12 cellular contexts compared by ENCODE assay signal in genomic region chr20:48721324-48722001, GRCh38.
A peak's percentile ranks its signal among the peaks of the same experiment; 100 is the strongest.
DNase-seq lines count a peak whose midpoint lies in the region; ATAC-seq, FAIRE-seq and TF ChIP-seq lines count a peak whose summit lies in the region.
"Had no signal": no experiment of that assay in that cellular context is flagged by ENCODE, and none has a peak within 500 bp of the region (broad histone marks: within the 10 kb centered on the region; RNA-seq: fewer than 3 reads in every experiment).

No MANE protein-coding gene starts in this region.

- no peaks in the 10 kb centered on the region for H3K27me3 ChIP-seq in layer of hippocampus (ENCODE audit: control insufficient read depth, insufficient read depth, low read length)

- no peaks in the 10 kb centered on the region for H3K9me3 Mint-ChIP-seq in activated T-cell treated with anti-CD3 and anti-CD28 coated beads, Interleukin-2, amount 50 U/mL, for 24 hours
- H3K9me3 Mint-ChIP-seq in activated naive CD8-positive, alpha-beta T cell (ENCODE audit: low read depth): no peaks in the 10 kb centered on the region
- H3K9me3 Mint-ChIP-seq: mesothelial cell of epicardium had no signal

- no peak for DNase-seq in activated T-cell treated with anti-CD3 and anti-CD28 coated beads, Interleukin-2, amount 50 U/mL, for 24 hours
- no peak for DNase-seq in activated T-cell treated with anti-CD3 and anti-CD28 coated beads, Interleukin-2, amount 50 U/mL, for 48 hours
- DNase-seq in H54 (ENCODE audit: insufficient read length, low spot score): no peak
- no peak for DNase-seq in OCI-M1 (lab: John Stamatoyannopoulos, UW)
- DNase-seq: ACHN; activated effector memory CD4-positive, alpha-beta T cell treated with Interleukin-2 at 50 U/mL for 16 hours; NCI-H2029 treated with DMSO at 0.1 percent for 48 hours had no signal

- no peak for FAIRE-seq in H54 (lab: Jason Lieb, UNC)

- peaks cover 75% of the 10 kb centered on the region for H3K4me1 Mint-ChIP-seq in activated T-cell treated with anti-CD3 and anti-CD28 coated beads, Interleukin-2, amount 50 U/mL, for 24 hours (ENCODE audit: low read depth)
- H3K4me1 Mint-ChIP-seq in activated naive CD8-positive, alpha-beta T cell (ENCODE audit: low read depth): peaks cover 71% of the 10 kb centered on the region
- H3K4me1 Mint-ChIP-seq: mesothelial cell of epicardium had no signal

- no peak for TF ChIP-seq POLR2A in H54 (IDR thresholded peaks at IDR 0.05; ENCODE audit: low read depth, low read length)

- H3K27ac Mint-ChIP-seq in activated T-cell treated with anti-CD3 and anti-CD28 coated beads, Interleukin-2, amount 50 U/mL, for 24 hours: peak overlapping the region; percentile 11
- peak overlapping the region; percentile 87 for H3K27ac Mint-ChIP-seq in activated naive CD8-positive, alpha-beta T cell
- H3K27ac Mint-ChIP-seq: mesothelial cell of epicardium had no signal

- H3K27me3 Mint-ChIP-seq in activated T-cell treated with anti-CD3 and anti-CD28 coated beads, Interleukin-2, amount 50 U/mL, for 24 hours: no peaks in the 10 kb centered on the region
- H3K27me3 Mint-ChIP-seq in activated naive CD8-positive, alpha-beta T cell: no peaks in the 10 kb centered on the region

- no peak for ATAC-seq in GM18867 (IDR thresholded peaks at IDR 0.05; ENCODE audit: unreplicated experiment)

- H3K36me3 Mint-ChIP-seq in activated T-cell treated with anti-CD3 and anti-CD28 coated beads, Interleukin-2, amount 50 U/mL, for 24 hours (ENCODE audit: low read depth): peaks cover 60% of the 10 kb centered on the region
- H3K36me3 Mint-ChIP-seq in activated naive CD8-positive, alpha-beta T cell: peaks cover 7% of the 10 kb centered on the region
- H3K36me3 Mint-ChIP-seq: mesothelial cell of epicardium had no signal

- H3K4me3 Mint-ChIP-seq in activated T-cell treated with anti-CD3 and anti-CD28 coated beads, Interleukin-2, amount 50 U/mL, for 24 hours: no peak overlapping the region
- H3K4me3 Mint-ChIP-seq in activated naive CD8-positive, alpha-beta T cell: no peak overlapping the region
- H3K4me3 Mint-ChIP-seq: mesothelial cell of epicardium had no signal

- peak overlapping the region; percentile 98 for H3K27ac ChIP-seq in layer of hippocampus (ENCODE audit: low read depth, low read length)
- peak overlapping the region; percentile 100 for H3K27ac ChIP-seq in temporal lobe (ENCODE audit: low read depth, low read length)
